15 cellular contexts compared by ENCODE assay signal in genomic region chr1:30597711-30598110, GRCh38.
DNase-seq lines count a peak whose midpoint lies in the region; ATAC-seq and TF ChIP-seq lines count a peak whose summit lies in the region.
"Had no signal": no experiment of that assay in that cellular context is flagged by ENCODE, and none has a peak within 500 bp of the region (broad histone marks: within the 10 kb centered on the region; RNA-seq: fewer than 3 reads in every experiment).

No MANE protein-coding gene starts in this region.

- no peak overlapping the region for H3K27ac Mint-ChIP-seq in osteocyte (ENCODE audit: unreplicated experiment)
- H3K27ac Mint-ChIP-seq in activated T-helper 1 cell treated with anti-CD3 and anti-CD28 coated beads, Interleukin-12 subunit alpha, Interleukin-12 subunit beta, Interleukin-2, Interleukin-4 antibody, amounts not matched to agents 30 ng/mL and 10 ng/mL and 1 ng/mL, durations not matched to agents 14 hours and 24 hours and 36 hours = no peak overlapping the region
- H3K27ac Mint-ChIP-seq: CD4-positive, CD25-positive, alpha-beta regulatory T cell; CD8-positive, alpha-beta T cell had no signal

- H3K27ac ChIP-seq in coronary artery = no peak overlapping the region
- H3K27ac ChIP-seq: C4-2B, GM23248 had no signal

- TF ChIP-seq CTCF in coronary artery (IDR thresholded peaks at IDR 0.05) = no peak
- no peak for TF ChIP-seq CTCF in osteocyte (IDR thresholded peaks at IDR 0.05)

- peaks cover 4% of the 10 kb centered on the region for H3K27me3 Mint-ChIP-seq in osteocyte (ENCODE audit: unreplicated experiment)
- peaks cover 3% of the 10 kb centered on the region for H3K27me3 Mint-ChIP-seq in activated T-helper 1 cell treated with anti-CD3 and anti-CD28 coated beads, Interleukin-12 subunit alpha, Interleukin-12 subunit beta, Interleukin-2, Interleukin-4 antibody, amounts not matched to agents 30 ng/mL and 10 ng/mL and 1 ng/mL, durations not matched to agents 14 hours and 24 hours and 36 hours (ENCODE audit: insufficient read depth)

- no peaks in the 10 kb centered on the region for H3K36me3 Mint-ChIP-seq in osteocyte (ENCODE audit: unreplicated experiment)
- H3K36me3 Mint-ChIP-seq in activated T-helper 1 cell treated with anti-CD3 and anti-CD28 coated beads, Interleukin-12 subunit alpha, Interleukin-12 subunit beta, Interleukin-2, Interleukin-4 antibody, amounts not matched to agents 30 ng/mL and 10 ng/mL and 1 ng/mL, durations not matched to agents 14 hours and 24 hours and 36 hours (ENCODE audit: low read depth) = no peaks in the 10 kb centered on the region
- H3K36me3 Mint-ChIP-seq: CD4-positive, CD25-positive, alpha-beta regulatory T cell; CD8-positive, alpha-beta T cell had no signal

- no peak overlapping the region for H3K4me3 Mint-ChIP-seq in osteocyte (ENCODE audit: unreplicated experiment)
- H3K4me3 Mint-ChIP-seq in activated T-helper 1 cell treated with anti-CD3 and anti-CD28 coated beads, Interleukin-12 subunit alpha, Interleukin-12 subunit beta, Interleukin-2, Interleukin-4 antibody, amounts not matched to agents 30 ng/mL and 10 ng/mL and 1 ng/mL, durations not matched to agents 14 hours and 24 hours and 36 hours = no peak overlapping the region
- H3K4me3 Mint-ChIP-seq: CD4-positive, CD25-positive, alpha-beta regulatory T cell; CD8-positive, alpha-beta T cell had no signal

- H3K4me1 Mint-ChIP-seq in osteocyte (ENCODE audit: unreplicated experiment) = no peaks in the 10 kb centered on the region
- H3K4me1 Mint-ChIP-seq in activated T-helper 1 cell treated with anti-CD3 and anti-CD28 coated beads, Interleukin-12 subunit alpha, Interleukin-12 subunit beta, Interleukin-2, Interleukin-4 antibody, amounts not matched to agents 30 ng/mL and 10 ng/mL and 1 ng/mL, durations not matched to agents 14 hours and 24 hours and 36 hours (ENCODE audit: low read depth) = no peaks in the 10 kb centered on the region
- H3K4me1 Mint-ChIP-seq: CD4-positive, CD25-positive, alpha-beta regulatory T cell had no signal

- no peaks in the 10 kb centered on the region for H3K9me3 Mint-ChIP-seq in osteocyte (ENCODE audit: unreplicated experiment)
- no peaks in the 10 kb centered on the region for H3K9me3 Mint-ChIP-seq in activated T-helper 1 cell treated with anti-CD3 and anti-CD28 coated beads, Interleukin-12 subunit alpha, Interleukin-12 subunit beta, Interleukin-2, Interleukin-4 antibody, amounts not matched to agents 30 ng/mL and 10 ng/mL and 1 ng/mL, durations not matched to agents 14 hours and 24 hours and 36 hours

- peak; percentile 62 for DNase-seq in coronary artery (ENCODE audit: low spot score)
- DNase-seq in islet precursor cell = peak; percentile 40
- DNase-seq in osteocyte (ENCODE audit: extremely low spot score, unreplicated experiment) = peak; percentile 82
- DNase-seq in activated T-helper 1 cell treated with anti-CD3 and anti-CD28 coated beads, Interleukin-12 subunit alpha, Interleukin-12 subunit beta, Interleukin-2, Interleukin-4 antibody, amounts not matched to agents 30 ng/mL and 10 ng/mL and 1 ng/mL, durations not matched to agents 14 hours and 24 hours and 36 hours (ENCODE audit: low spot score) = no peak
- no peak for DNase-seq in NOMO-1 treated with DMSO at 0.1 percent for 48 hours (lab: John Stamatoyannopoulos, UW; ENCODE audit: unreplicated experiment)
- DNase-seq: Caco-2; CD4-positive, CD25-positive, alpha-beta regulatory T cell; DMS153; DND-41; GM23248; H7; HCEC 1CT had no signal

- H3K4me3 ChIP-seq in coronary artery = no peak overlapping the region
- H3K4me3 ChIP-seq: GM23248 had no signal

- intact Hi-C loops in activated T-helper 1 cell treated with anti-CD3 and anti-CD28 coated beads, Interleukin-12 subunit alpha, Interleukin-12 subunit beta, Interleukin-2, Interleukin-4 antibody, amounts not matched to agents 30 ng/mL and 10 ng/mL and 1 ng/mL, durations not matched to agents 14 hours and 24 hours and 36 hours (cut with micrococcal nuclease) = no loop called here

- no peak for ATAC-seq in GM19328 (IDR thresholded peaks at IDR 0.05; ENCODE audit: unreplicated experiment)
- ATAC-seq: CD8-positive, alpha-beta T cell had no signal

Comparison
In these comparisons a context has a peak if more than half of its experiments do, and no peak if none do; other contexts are left out.
1. DNase-seq: peak in coronary artery (single experiment), islet precursor cell (single experiment) and osteocyte (single experiment); none in activated T-helper 1 cell treated with anti-CD3 and anti-CD28 coated beads, Interleukin-12 subunit alpha, Interleukin-12 subunit beta, Interleukin-2, Interleukin-4 antibody, amounts not matched to agents 30 ng/mL and 10 ng/mL and 1 ng/mL, durations not matched to agents 14 hours and 24 hours and 36 hours (single experiment) and NOMO-1 treated with DMSO at 0.1 percent for 48 hours (single experiment).